Comparison of ENCODE assay signal across 14 cellular contexts in the genomic region with DNA sequence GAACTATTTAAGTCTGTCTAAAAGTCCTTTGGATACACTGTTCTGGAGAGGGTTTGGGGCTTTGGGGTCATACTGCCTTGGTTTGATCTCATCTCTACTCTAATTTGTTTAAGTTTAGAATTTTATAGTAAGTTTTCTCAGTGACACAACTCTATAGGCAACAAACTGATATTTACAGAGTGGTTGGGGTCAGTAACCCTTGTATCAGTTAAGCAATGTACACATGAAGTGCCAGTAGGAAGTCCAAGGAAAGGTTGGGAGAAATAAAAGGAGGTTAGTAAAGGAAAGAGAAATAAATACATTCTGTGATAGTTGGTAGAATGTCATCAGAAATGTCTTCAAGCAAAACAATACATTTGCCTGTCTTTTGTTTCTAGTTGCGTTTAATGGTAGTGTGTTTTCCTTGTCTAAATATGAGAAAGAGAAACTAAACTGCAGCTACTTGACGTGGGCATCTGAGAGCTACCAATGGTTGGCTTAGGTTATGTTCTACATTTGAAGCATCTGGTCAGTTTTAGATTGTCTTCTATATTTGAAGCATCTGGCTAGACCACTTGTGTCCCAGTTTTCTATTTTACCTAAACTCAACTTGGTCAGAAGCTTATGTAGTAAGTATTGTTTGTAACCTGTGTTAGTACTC. TPM values are rescaled to one million over a fixed set of nuclear protein-coding genes. Genes with fewer than 3 reads are reported as not detected.
DNase-seq lines count a peak whose midpoint lies in the region; ATAC-seq and TF ChIP-seq lines count a peak whose summit lies in the region.
"Had no signal": no experiment of that assay in that cellular context is flagged by ENCODE, and none has a peak within 500 bp of the region (broad histone marks: within the 10 kb centered on the region; RNA-seq: fewer than 3 reads in every experiment).

No MANE protein-coding gene starts in this region.

- TF ChIP-seq CTCF in natural killer cell (IDR thresholded peaks at IDR 0.05) (no peak), coronary artery (IDR thresholded peaks at IDR 0.05) (no peak)

- H3K27ac ChIP-seq in coronary artery, result no peak overlapping the region
- H3K27ac ChIP-seq: stomach had no signal

- ATAC-seq in activated CD4-positive, alpha-beta T cell treated with anti-CD3 and anti-CD28 coated beads for 36 hours, result peak; percentile 55
- ATAC-seq in HG02610 (IDR thresholded peaks at IDR 0.05; ENCODE audit: unreplicated experiment) (peak; percentile 57), T-cell (replicated peaks in 1 of 4) (peak in 1 of 4 experiments; percentile 45), natural killer cell (peak; percentile 48 to 66 (median 64))

- peaks cover 2% of the 10 kb centered on the region for H3K9me3 Mint-ChIP-seq in activated CD4-positive, alpha-beta T cell treated with anti-CD3 and anti-CD28 coated beads for 36 hours (ENCODE audit: low read depth)
- H3K9me3 Mint-ChIP-seq in T-cell (no peaks in the 10 kb centered on the region), natural killer cell (no peaks in the 10 kb centered on the region)

- CTCF ChIA-PET in activated CD4-positive, alpha-beta T cell treated with anti-CD3 and anti-CD28 coated beads for 36 hours (lab: Charles Lee), result interaction anchor here (1.4 kb wide), 1 partner anchor 18 kb away, joined by 4 read pairs; the partner anchor contains the start of gene COX7B
- CTCF ChIA-PET in T-cell (lab: Charles Lee), result interaction anchor here in 1 of 2 donors (0.9 kb wide), 2 partner anchors 12 to 18 kb away, joined by 3 read pairs; partner anchors contain the start of gene COX7B

- POLR2A ChIA-PET in activated CD4-positive, alpha-beta T cell treated with anti-CD3 and anti-CD28 coated beads for 36 hours (lab: Charles Lee), result no interaction called here
- POLR2A ChIA-PET in T-cell (lab: Charles Lee), result no interaction called here

- no peak for DNase-seq in activated CD4-positive, alpha-beta T cell treated with anti-CD3 and anti-CD28 coated beads for 36 hours
- DNase-seq in activated CD4-positive, alpha-beta T cell treated with anti-CD3 and anti-CD28 coated beads for 4 hours, result no peak
- DNase-seq in T-cell (no peak), natural killer cell (no peak), coronary artery (ENCODE audit: low spot score) (no peak), cardiac septum (ENCODE audit: low spot score) (no peak), kidney tubule cell (ENCODE audit: low spot score) (no peak)
- DNase-seq: H9, KG1, stomach had no signal

- H3K4me3 Mint-ChIP-seq in activated CD4-positive, alpha-beta T cell treated with anti-CD3 and anti-CD28 coated beads for 36 hours, result peak overlapping the region; percentile 65
- H3K4me3 Mint-ChIP-seq in T-cell, result peak overlapping the region; percentile 34 to 54 (median 43)
- peak overlapping the region; percentile 47 for H3K4me3 Mint-ChIP-seq in natural killer cell
- H3K4me3 Mint-ChIP-seq: H9 had no signal

- H3K4me3 ChIP-seq in coronary artery, result no peak overlapping the region
- H3K4me3 ChIP-seq: smooth muscle cell, stomach had no signal

- H3K27me3 Mint-ChIP-seq in activated CD4-positive, alpha-beta T cell treated with anti-CD3 and anti-CD28 coated beads for 36 hours, result no peaks in the 10 kb centered on the region
- H3K27me3 Mint-ChIP-seq in T-cell (peaks cover 0 to 3% of the 10 kb centered on the region in 2 donors), natural killer cell (ENCODE audit: low read depth in 2 of 2) (no peaks in the 10 kb centered on the region)

- H3K36me3 Mint-ChIP-seq in activated CD4-positive, alpha-beta T cell treated with anti-CD3 and anti-CD28 coated beads for 36 hours (ENCODE audit: low read depth), result no peaks in the 10 kb centered on the region
- peaks cover 2% of the 10 kb centered on the region for H3K36me3 Mint-ChIP-seq in T-cell
- no peaks in the 10 kb centered on the region for H3K36me3 Mint-ChIP-seq in natural killer cell

- peak overlapping the region; percentile 74 for H3K27ac Mint-ChIP-seq in activated CD4-positive, alpha-beta T cell treated with anti-CD3 and anti-CD28 coated beads for 36 hours
- peak overlapping the region; percentile 42 to 80 for H3K27ac Mint-ChIP-seq in T-cell
- H3K27ac Mint-ChIP-seq in natural killer cell, result peak overlapping the region; percentile 84
- H3K27ac Mint-ChIP-seq: H9 had no signal

- peaks cover 28% of the 10 kb centered on the region for H3K4me1 Mint-ChIP-seq in activated CD4-positive, alpha-beta T cell treated with anti-CD3 and anti-CD28 coated beads for 36 hours
- peaks cover 24 to 37% (median 35%) of the 10 kb centered on the region in 3 donors for H3K4me1 Mint-ChIP-seq in T-cell
- peaks cover 34 to 38% of the 10 kb centered on the region in 2 donors for H3K4me1 Mint-ChIP-seq in natural killer cell
- H3K4me1 Mint-ChIP-seq: H9 had no signal

- intact Hi-C loops in activated CD4-positive, alpha-beta T cell treated with anti-CD3 and anti-CD28 coated beads for 36 hours (cut with DNase I, micrococcal nuclease), result no loop called here
- intact Hi-C loops in natural killer cell (cut with micrococcal nuclease) (no loop called here), cardiac septum (cut with DNase I) (no loop called here)

RNA-seq across cellular contexts. Expression of gene ATP7A, which starts 6.9 kb away (rescaled TPM):
- total RNA-seq in activated CD4-positive, alpha-beta T cell treated with anti-CD3 and anti-CD28 coated beads for 36 hours, result 1 to 10 TPM; 9.5 to 9.7 TPM
- total RNA-seq in T-cell (10 to 100 TPM; 11.2 to 13.6 (median 12.7) TPM), natural killer cell (10 to 100 TPM; 18.8 to 24.3 (median 21.5) TPM), cardiac septum (6.6 TPM)

RNA-seq across cellular contexts. Expression of gene COX7B, which starts 18.1 kb away (rescaled TPM):
- 100 to 1,000 TPM; 303 to 375 TPM for total RNA-seq in activated CD4-positive, alpha-beta T cell treated with anti-CD3 and anti-CD28 coated beads for 36 hours
- total RNA-seq in T-cell (100 to 1,000 TPM; 101 to 119 (median 109) TPM), natural killer cell (100 to 1,000 TPM; 133 to 168 (median 136) TPM), cardiac septum (1,124 TPM)

RNA-seq across cellular contexts. Expression of gene MAGT1, which starts 22.2 kb away (rescaled TPM):
- 10 to 100 TPM; 35.0 to 40.6 TPM for total RNA-seq in activated CD4-positive, alpha-beta T cell treated with anti-CD3 and anti-CD28 coated beads for 36 hours
- total RNA-seq in T-cell (10 to 100 TPM; 32.9 to 40.5 (median 35.5) TPM), natural killer cell (10 to 100 TPM; 46.7 to 59.5 (median 51.8) TPM), cardiac septum (47.6 TPM)

RNA-seq across cellular contexts. Expression of gene PGAM4, which starts 52.0 kb away (rescaled TPM):
- under 1 TPM in 1 of 2 experiments, not detected in 1; 0.55 TPM for total RNA-seq in activated CD4-positive, alpha-beta T cell treated with anti-CD3 and anti-CD28 coated beads for 36 hours
- total RNA-seq in T-cell, result not detected
- not detected for total RNA-seq in natural killer cell
- total RNA-seq in cardiac septum, result not detected
- total RNA-seq: A673, lung microvascular endothelial cell, smooth muscle cell, stomach had no signal
